In the genomic region with DNA sequence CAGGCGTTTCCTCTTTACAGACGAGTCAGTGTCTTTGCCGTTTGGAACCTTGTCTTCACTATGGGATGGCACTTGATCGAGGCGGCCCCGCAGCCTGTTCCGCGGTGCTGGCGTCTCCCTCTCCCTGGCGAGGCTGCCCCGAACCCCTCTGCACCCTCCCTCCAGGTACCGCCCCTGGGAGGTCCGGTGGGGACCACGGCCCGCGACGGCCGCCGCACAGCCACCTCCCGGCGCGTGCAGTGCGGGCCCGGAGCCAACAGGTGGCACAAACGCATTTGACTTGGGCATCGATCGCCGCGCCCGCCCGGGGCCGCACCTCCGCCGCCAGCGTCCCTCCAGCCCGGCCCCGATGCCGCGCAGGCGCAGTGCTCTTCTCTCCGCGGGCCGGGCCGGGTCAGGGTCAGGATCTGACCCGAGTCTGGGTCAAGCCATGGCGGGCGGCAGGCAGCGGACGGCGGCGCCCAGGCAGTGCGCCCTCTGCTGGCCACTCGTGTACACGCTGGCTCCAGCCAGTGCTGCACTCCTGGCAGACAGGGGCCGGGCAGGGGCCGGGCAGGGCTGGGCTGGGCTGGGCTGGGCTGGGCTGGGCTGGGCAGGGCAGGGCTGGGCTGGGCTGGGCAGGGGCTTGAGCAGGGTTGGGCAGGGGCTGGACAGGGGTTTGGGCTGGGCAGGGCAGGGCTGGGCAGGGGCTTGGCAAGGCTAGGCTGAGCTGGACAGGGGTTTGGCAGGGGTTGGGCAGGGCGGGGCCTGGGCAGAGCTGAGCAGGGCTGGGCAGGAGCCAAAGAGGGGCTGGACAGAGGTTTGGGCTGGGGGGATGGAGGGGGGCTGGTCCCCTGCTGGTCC, we compare ENCODE assay signal across 8 cellular contexts.
DNase-seq lines count a peak whose midpoint lies in the region; ATAC-seq and TF ChIP-seq lines count a peak whose summit lies in the region.

No MANE protein-coding gene starts in this region.

- POLR2A ChIA-PET in CD4-positive, alpha-beta memory T cell (lab: Charles Lee; ENCODE audit: partially characterized antibody), result no interaction called here
- POLR2A ChIA-PET in Panc1 (lab: Charles Lee), result no interaction called here

- no peak for TF ChIP-seq POLR2A in gastroesophageal sphincter (IDR thresholded peaks at IDR 0.05)
- TF ChIP-seq POLR2A in ovary (IDR thresholded peaks at IDR 0.05), result no peak
- TF ChIP-seq POLR2A in tibial nerve (IDR thresholded peaks at IDR 0.05), result no peak

- peaks cover 17 to 26% of the 10 kb centered on the region in 2 donors for H3K27me3 Mint-ChIP-seq in CD4-positive, alpha-beta memory T cell

- no peaks in the 10 kb centered on the region for H3K4me1 Mint-ChIP-seq in CD4-positive, alpha-beta memory T cell

- no peak overlapping the region for H3K27ac Mint-ChIP-seq in CD4-positive, alpha-beta memory T cell

- H3K9me3 ChIP-seq in CD4-positive, alpha-beta memory T cell (ENCODE audit: control insufficient read depth in 1 of 2, low read length in 2 of 2), result no peaks in the 10 kb centered on the region
- H3K9me3 ChIP-seq in Panc1 (ENCODE audit: control insufficient read depth, insufficient read depth, low read depth, low read length) (no peaks in the 10 kb centered on the region), gastroesophageal sphincter (peaks cover 0 to 3% (median 0%) of the 10 kb centered on the region in 3 donors), ovary (no peaks in the 10 kb centered on the region), tibial nerve (peaks cover 0 to 6% (median 0%) of the 10 kb centered on the region in 4 donors)

- 1 to 5% methylated on average over 3 to 6 of the region's 57 CpGs for WGBS in gastroesophageal sphincter (ENCODE audit: low coverage in 1 of 2), 2 donors
- WGBS in ovary, 3 donors, result 3 to 10% (median 5%) methylated on average over 26 to 57 of the region's 57 CpGs
- 5 to 8% methylated on average over 13 to 41 of the region's 57 CpGs for WGBS in tibial nerve, 2 donors

- DNase-seq in CD4-positive, alpha-beta memory T cell, result peak; percentile 45 to 66 (median 56)
- DNase-seq in Panc1 (ENCODE audit: low read depth, low spot score), result peak; percentile 5
- peak; percentile 87 for DNase-seq in activated effector memory CD4-positive, alpha-beta T cell treated with anti-CD3 and anti-CD28 coated beads, Interleukin-2, amount 50 U/mL, for 16 hours
- peak; percentile 63 to 86 (median 73) for DNase-seq in ovary
- DNase-seq in tibial nerve (ENCODE audit: low spot score in 2 of 2), result no peak

- H3K9me3 Mint-ChIP-seq in CD4-positive, alpha-beta memory T cell, result no peaks in the 10 kb centered on the region

- H3K27ac ChIP-seq in CD4-positive, alpha-beta memory T cell (ENCODE audit: low read depth, low read length), result no peak overlapping the region
- H3K27ac ChIP-seq in Panc1 (ENCODE audit: low read length) (no peak overlapping the region), gastroesophageal sphincter (peak overlapping the region in 1 of 4 donors; percentile 40), ovary (no peak overlapping the region), tibial nerve (no peak overlapping the region)

- H3K4me3 Mint-ChIP-seq in CD4-positive, alpha-beta memory T cell, result peak overlapping the region; percentile 57 to 81 (median 68)

- CTCF ChIA-PET in CD4-positive, alpha-beta memory T cell (lab: Charles Lee; ENCODE audit: partially characterized antibody), result interaction anchor here (0.9 to 3.1 kb wide), 5 partner anchors 19 to 301 kb away, joined by 3 to 16 read pairs (median 5); no protein-coding TSS in a partner anchor
- CTCF ChIA-PET in Panc1 (lab: Charles Lee), result interaction anchor here (0.7 to 1.9 kb wide), 3 partner anchors 275 to 369 kb away, joined by 3 to 6 read pairs (median 6); no protein-coding TSS in a partner anchor

- H3K27me3 ChIP-seq in CD4-positive, alpha-beta memory T cell (ENCODE audit: insufficient read depth, low read length), result peaks cover 14% of the 10 kb centered on the region
- peaks cover 14% of the 10 kb centered on the region for H3K27me3 ChIP-seq in Panc1 (ENCODE audit: control insufficient read depth, insufficient read depth, low read length)
- peaks cover 49% of the 10 kb centered on the region for H3K27me3 ChIP-seq in gastroesophageal sphincter
- H3K27me3 ChIP-seq in ovary, result no peaks in the 10 kb centered on the region
- H3K27me3 ChIP-seq in tibial nerve, result no peaks in the 10 kb centered on the region

- peak overlapping the region in 1 of 2 donors; percentile 34 for H3K4me3 ChIP-seq in CD4-positive, alpha-beta memory T cell (ENCODE audit: low read length in 2 of 2)
- peak overlapping the region; percentile 13 to 17 for H3K4me3 ChIP-seq in Panc1 (ENCODE audit: low read depth in 2 of 2, low read length in 2 of 2)
- peak overlapping the region in 1 of 2 donors; percentile 55 for H3K4me3 ChIP-seq in gastroesophageal sphincter
- peak overlapping the region; percentile 19 for H3K4me3 ChIP-seq in ovary
- peak overlapping the region; percentile 14 to 55 (median 28) for H3K4me3 ChIP-seq in tibial nerve

- TF ChIP-seq CTCF in Panc1 (IDR thresholded peaks at IDR 0.05), result peak; percentile 94
- TF ChIP-seq CTCF in gastroesophageal sphincter (IDR thresholded peaks at IDR 0.05), result peak; percentile 55 to 89 (median 64)
- peak; percentile 58 to 61 (median 60) for TF ChIP-seq CTCF in ovary (IDR thresholded peaks at IDR 0.05)
- peak; percentile 69 to 82 (median 73) for TF ChIP-seq CTCF in tibial nerve (IDR thresholded peaks at IDR 0.05)

- TF ChIP-seq EP300 in gastroesophageal sphincter (IDR thresholded peaks at IDR 0.05), result no peak
- TF ChIP-seq EP300 in ovary (IDR thresholded peaks at IDR 0.05), result no peak
- TF ChIP-seq EP300 in tibial nerve (IDR thresholded peaks at IDR 0.05), result no peak

- ATAC-seq in GM19452 (IDR thresholded peaks at IDR 0.05; ENCODE audit: unreplicated experiment) (peak; percentile 98), HG03565 (IDR thresholded peaks at IDR 0.05; ENCODE audit: unreplicated experiment) (peak; percentile 91), Panc1 (peak; percentile 96), gastroesophageal sphincter (peak; percentile 88)

- intact Hi-C loops in CD4-positive, alpha-beta memory T cell (cut with micrococcal nuclease), result loop anchor here (1.0 kb wide), 2 partner anchors 275 to 300 kb away; no protein-coding TSS in a partner anchor
- intact Hi-C loops in Panc1 (cut with micrococcal nuclease; ENCODE audit: unreplicated experiment) (loop anchor here (2.0 kb wide), 1 partner anchor 276 kb away; no protein-coding TSS in a partner anchor), ovary (cut with DNase I) (loop anchor here in 2 of 4 donors (5.0 to 10.0 kb wide), 2 partner anchors 274 to 371 kb away; no protein-coding TSS in a partner anchor)

- BruUV-seq in Panc1 (replicated peaks; lab: Mats Ljungman, UMichigan), result no TSS peak

- in situ Hi-C loops in Panc1 (cut with HindIII; ENCODE audit: low pct_unique_long_range_greater_than_20kb, low sequenced_read_pairs), result no loop called here

- H3K4me1 ChIP-seq in CD4-positive, alpha-beta memory T cell (ENCODE audit: insufficient read depth, low read length), result no peaks in the 10 kb centered on the region
- H3K4me1 ChIP-seq in Panc1 (ENCODE audit: control insufficient read depth, insufficient read depth, low read length) (no peaks in the 10 kb centered on the region), gastroesophageal sphincter (peaks cover 0 to 13% (median 4%) of the 10 kb centered on the region in 3 donors), ovary (ENCODE audit: insufficient read depth) (peaks cover 4% of the 10 kb centered on the region), tibial nerve (peaks cover 0 to 8% (median 0%) of the 10 kb centered on the region in 4 donors)

- no peaks in the 10 kb centered on the region for H3K36me3 ChIP-seq in CD4-positive, alpha-beta memory T cell (ENCODE audit: insufficient read depth, low read length)
- H3K36me3 ChIP-seq in Panc1 (ENCODE audit: control insufficient read depth, insufficient read depth, low read length) (no peaks in the 10 kb centered on the region), gastroesophageal sphincter (no peaks in the 10 kb centered on the region), ovary (no peaks in the 10 kb centered on the region), tibial nerve (no peaks in the 10 kb centered on the region)

- no peaks in the 10 kb centered on the region for H3K36me3 Mint-ChIP-seq in CD4-positive, alpha-beta memory T cell

Comparison
In these comparisons a context has a peak if more than half of its experiments do, and no peak if none do; other contexts are left out.
1. DNase-seq: peak in CD4-positive, alpha-beta memory T cell (5 of 5), Panc1 (single experiment), activated effector memory CD4-positive, alpha-beta T cell treated with anti-CD3 and anti-CD28 coated beads, Interleukin-2, amount 50 U/mL, for 16 hours (single experiment) and ovary (5 of 5); none in tibial nerve (0 of 2).
2. Peak in every context shown above with its lines, with median percentiles within 50 percentile points of each other: ATAC-seq and CTCF ChIP-seq.